26 cellular contexts compared by ENCODE assay signal in the genomic region with DNA sequence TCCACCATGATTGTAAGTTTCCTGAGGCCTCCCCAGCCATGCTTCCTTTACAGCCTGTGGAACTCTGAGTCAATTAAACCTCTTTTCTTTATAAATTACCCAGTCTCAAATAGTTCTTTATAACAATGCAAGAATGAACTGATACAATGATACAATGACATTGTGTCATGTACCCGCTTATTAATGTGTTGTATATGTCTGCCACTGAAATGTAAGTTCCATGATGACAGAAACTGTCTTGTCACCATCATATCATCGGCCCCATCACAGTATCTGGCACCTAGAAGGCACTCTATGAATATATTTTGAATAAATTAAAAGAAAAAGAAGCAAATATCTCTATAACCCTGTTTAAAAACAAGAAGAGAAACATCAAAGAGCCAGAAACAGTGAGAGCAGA. TPM values are rescaled to one million over a fixed set of nuclear protein-coding genes. Genes with fewer than 3 reads are reported as not detected.
"Had no signal": no experiment of that assay in that cellular context is flagged by ENCODE, and none has a peak within 500 bp of the region (broad histone marks: within the 10 kb centered on the region; RNA-seq: fewer than 3 reads in every experiment).

No MANE protein-coding gene starts in this region.

- H3K4me3 ChIP-seq: colonic mucosa, coronary artery, dorsolateral prefrontal cortex, esophagus muscularis mucosa, esophagus squamous epithelium, gastrocnemius medialis, gastroesophageal sphincter, heart left ventricle, heart right ventricle had no signal

- H3K27ac ChIP-seq: colonic mucosa, coronary artery, dorsolateral prefrontal cortex, epithelial cell of prostate, esophagus muscularis mucosa, esophagus squamous epithelium, foreskin keratinocyte, gastrocnemius medialis, gastroesophageal sphincter, heart left ventricle, heart right ventricle had no signal

- DNase-seq: colonic mucosa; cortex of kidney; dermis blood vessel endothelial cell; dorsolateral prefrontal cortex; effector CD4-positive, alpha-beta T cell; effector CD8-positive, alpha-beta T cell; effector memory CD4-positive, alpha-beta T cell; effector memory CD8-positive, alpha-beta T cell; endodermal cell; erythroblast; esophagus squamous epithelium; foreskin fibroblast; foreskin keratinocyte; foreskin melanocyte; gastrocnemius medialis; glutamatergic neuron; head of caudate nucleus; heart left ventricle; heart right ventricle had no signal

- H3K27me3 ChIP-seq: colonic mucosa, dorsolateral prefrontal cortex, esophagus muscularis mucosa, esophagus squamous epithelium, gastrocnemius medialis had no signal

- H3K36me3 ChIP-seq: colonic mucosa, esophagus muscularis mucosa, esophagus squamous epithelium, gastrocnemius medialis, gastroesophageal sphincter, heart left ventricle, heart right ventricle had no signal

- H3K9me3 ChIP-seq: colonic mucosa, esophagus muscularis mucosa, esophagus squamous epithelium, gastrocnemius medialis, gastroesophageal sphincter, heart left ventricle, heart right ventricle had no signal

RNA-seq across cellular contexts. Expression of a gene that starts 29.6 kb away (rescaled TPM):
- polyA plus RNA-seq: endothelial cell of umbilical vein, esophagus, fibroblast of lung, foreskin keratinocyte, heart left ventricle, heart right ventricle had no signal
